Comparison of ENCODE assay signal across 33 cellular contexts in the genomic region with DNA sequence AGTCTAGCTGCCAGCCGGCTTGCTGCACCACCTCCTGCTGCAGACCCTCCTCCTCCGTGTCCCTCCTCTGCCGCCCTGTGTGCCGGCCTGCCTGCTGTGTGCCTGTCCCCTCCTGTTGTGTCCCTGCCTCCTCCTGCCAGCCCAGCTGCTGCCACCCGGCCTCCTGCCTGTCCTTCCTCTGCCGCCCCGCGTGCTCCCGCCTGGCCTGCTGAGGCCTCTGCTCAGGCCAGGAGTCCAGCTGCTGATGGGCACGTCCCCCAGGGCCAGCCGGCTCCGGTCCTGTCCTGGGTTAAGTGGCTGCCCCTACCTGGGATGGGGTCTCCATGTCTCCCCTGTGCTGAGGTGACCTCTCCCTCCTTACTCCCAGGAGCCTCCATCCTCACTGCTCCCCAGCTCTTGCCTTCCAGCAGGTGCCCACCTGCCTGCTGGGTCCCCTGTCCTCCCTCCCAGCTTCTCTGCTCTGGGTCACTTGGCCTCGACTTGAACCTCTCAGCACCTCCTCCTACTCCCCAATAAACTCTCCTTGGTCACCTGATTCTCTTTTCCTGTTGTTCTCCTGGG. TPM values are rescaled to one million over a fixed set of nuclear protein-coding genes. Genes with fewer than 3 reads are reported as not detected.
DNase-seq lines count a peak whose midpoint lies in the region; ATAC-seq, FAIRE-seq and TF ChIP-seq lines count a peak whose summit lies in the region.
"Had no signal": no experiment of that assay in that cellular context is flagged by ENCODE, and none has a peak within 500 bp of the region (broad histone marks: within the 10 kb centered on the region; RNA-seq: fewer than 3 reads in every experiment).

No MANE protein-coding gene starts in this region.

- intact Hi-C loops in kidney (cut with DNase I): no loop called here

- no peak overlapping the region for H3K4me3 ChIP-seq in kidney (ENCODE audit: low read length in 2 of 2)
- peak overlapping the region; percentile 28 for H3K4me3 ChIP-seq in trophoblast cell (ENCODE audit: low read depth, low read length)
- H3K4me3 ChIP-seq: K562 had no signal

- H2BK12ac ChIP-seq in trophoblast cell (ENCODE audit: low read length): no peak overlapping the region

- H4K8ac ChIP-seq in trophoblast cell (ENCODE audit: low read depth, low read length): no peak overlapping the region

- no peak overlapping the region for H2AFZ ChIP-seq in trophoblast cell (ENCODE audit: insufficient read depth, low read length, poor library complexity)

- no peaks in the 10 kb centered on the region for H3K79me1 ChIP-seq in trophoblast cell (ENCODE audit: low read length)

- WGBS in trophoblast cell (ENCODE audit: extremely low coverage, insufficient coverage, insufficient read length): no CpG with 5 or more reads among the region's 13 CpGs

- no peak overlapping the region for H2AK5ac ChIP-seq in trophoblast cell (ENCODE audit: low read length)

- H2BK120ac ChIP-seq in trophoblast cell (ENCODE audit: insufficient read depth, low read length, poor library complexity): no peak overlapping the region

- H3K14ac ChIP-seq in trophoblast cell (ENCODE audit: low read length): no peak overlapping the region

- H3K9ac ChIP-seq in kidney (ENCODE audit: low read length in 2 of 2): no peak overlapping the region
- no peak overlapping the region for H3K9ac ChIP-seq in trophoblast cell (ENCODE audit: low read length)

- H3K4me1 ChIP-seq in kidney (ENCODE audit: control insufficient read depth in 1 of 2, insufficient read depth in 1 of 2, low read depth in 1 of 2, low read length in 2 of 2): no peaks in the 10 kb centered on the region
- H3K4me1 ChIP-seq in trophoblast cell (ENCODE audit: control insufficient read depth in 1 of 2, insufficient read depth in 2 of 2, low read length in 2 of 2): no peaks in the 10 kb centered on the region
- H3K4me1 ChIP-seq: BE2C had no signal

- no peak for ATAC-seq in activated CD4-positive, CD25-positive, alpha-beta regulatory T cell treated with anti-CD3 and anti-CD28 coated beads, Interleukin-2, amount 50 U/mL, for 24 hours
- ATAC-seq in GM21723 (IDR thresholded peaks at IDR 0.05; ENCODE audit: unreplicated experiment) (no peak), HG02763 (IDR thresholded peaks at IDR 0.05; ENCODE audit: unreplicated experiment) (no peak)
- ATAC-seq: K562, PC-3 had no signal

- H3K27ac ChIP-seq in kidney (ENCODE audit: low read depth in 2 of 2, low read length in 2 of 2): no peak overlapping the region
- H3K27ac ChIP-seq in trophoblast cell (ENCODE audit: low read depth, low read length): no peak overlapping the region

- no peaks in the 10 kb centered on the region for H3K27me3 ChIP-seq in trophoblast cell (ENCODE audit: insufficient read depth, low read length)

- TF ChIP-seq CTCF in kidney (IDR thresholded peaks at IDR 0.05; ENCODE audit: borderline replicate concordance, extremely low read depth, insufficient read depth): no peak

- no peak overlapping the region for H2BK5ac ChIP-seq in trophoblast cell (ENCODE audit: low read depth, low read length, poor library complexity)

- H3K4me2 ChIP-seq in trophoblast cell (ENCODE audit: low read length): no peak overlapping the region

- no peaks in the 10 kb centered on the region for H3K36me3 ChIP-seq in kidney (ENCODE audit: control insufficient read depth in 1 of 2, insufficient read depth in 2 of 2, low read length in 2 of 2)
- H3K36me3 ChIP-seq in trophoblast cell (ENCODE audit: control insufficient read depth in 1 of 2, insufficient read depth in 2 of 2, low read length in 2 of 2): no peaks in the 10 kb centered on the region
- H3K36me3 ChIP-seq: BE2C had no signal

- no peak overlapping the region for H3K18ac ChIP-seq in trophoblast cell (ENCODE audit: low read length)

- peak; percentile 21 for DNase-seq in activated CD4-positive, CD25-positive, alpha-beta regulatory T cell treated with anti-CD3 and anti-CD28 coated beads, Interleukin-2, amount 50 U/mL, for 72 hours
- DNase-seq in kidney (peak; percentile 71), trophoblast cell (no peak), COLO668 (lab: John Stamatoyannopoulos, UW; ENCODE audit: unreplicated experiment) (no peak)
- DNase-seq: 8988T; ACHN; BE2C; CD8-positive, alpha-beta memory T cell; DMS153; DND-41; MV-4-11; NCI-H1105; NCI-H1436 treated with DMSO at 0.1 percent for 48 hours; NCI-H1930; NCI-H446 treated with DMSO at 0.1 percent for 48 hours; NCI-H526; NCI-H82; NK-92 treated with Interleukin-12 subunit alpha and Interleukin-12 subunit beta, amount 100 ng/mL, for 24 hours; PC-3; Right ventricle myocardium superior had no signal

- H3K9me3 ChIP-seq in kidney (ENCODE audit: control insufficient read depth in 1 of 2, low read length in 2 of 2) (peaks cover 0 to 5% of the 10 kb centered on the region in 2 donors), trophoblast cell (ENCODE audit: insufficient read depth, low read depth, low read length) (peaks cover 26% of the 10 kb centered on the region)
- H3K9me3 ChIP-seq: BE2C had no signal

- H3K23ac ChIP-seq in trophoblast cell (ENCODE audit: low read length): no peak overlapping the region

- no peaks in the 10 kb centered on the region for H3K79me2 ChIP-seq in trophoblast cell (ENCODE audit: control insufficient read depth, insufficient read depth, low read length, poor library complexity)

- no peak overlapping the region for H4K12ac ChIP-seq in trophoblast cell (ENCODE audit: low read depth, low read length)

- no peak for FAIRE-seq in kidney (lab: Jason Lieb, UNC)
- FAIRE-seq: GM12892, GM19239, H54, HepG2, K562 had no signal

- no peak overlapping the region for H3K4ac ChIP-seq in trophoblast cell (ENCODE audit: low read depth, low read length)

- H4K91ac ChIP-seq in trophoblast cell (ENCODE audit: low read depth, low read length): no peak overlapping the region

RNA-seq across cellular contexts. Expression of a gene that starts 0.9 kb away (rescaled TPM):
- not detected for total RNA-seq in kidney
- not detected for polyA plus RNA-seq in kidney (ENCODE audit: insufficient read depth, low read depth, low replicate concordance)
- not detected in 2 replicates for polyA plus RNA-seq in trophoblast cell (2013)
- total RNA-seq: CD8-positive, alpha-beta memory T cell; HepG2; HT1080; K562; LHCN-M2; MCF 10A; PC-3; Right ventricle myocardium superior; SK-MEL-5 had no signal
- polyA plus RNA-seq: CD14-positive monocyte; CD8-positive, alpha-beta memory T cell; HepG2; K562 had no signal

RNA-seq across cellular contexts. Expression of a gene that starts 12.4 kb away (rescaled TPM):
- total RNA-seq in kidney: not detected
- polyA plus RNA-seq in kidney (ENCODE audit: insufficient read depth, low read depth, low replicate concordance): not detected
- polyA plus RNA-seq in trophoblast cell (2013): not detected in 2 replicates
- total RNA-seq: CD8-positive, alpha-beta memory T cell; HepG2; HT1080; K562; LHCN-M2; MCF 10A; PC-3; Right ventricle myocardium superior; SK-MEL-5 had no signal
- polyA plus RNA-seq: CD14-positive monocyte; CD8-positive, alpha-beta memory T cell; HepG2; K562 had no signal

RNA-seq across cellular contexts. Expression of a gene that starts 14.1 kb away (rescaled TPM):
- not detected for total RNA-seq in kidney
- polyA plus RNA-seq in kidney (ENCODE audit: insufficient read depth, low read depth, low replicate concordance): not detected
- polyA plus RNA-seq in trophoblast cell (2013): not detected in 2 replicates
- total RNA-seq: CD8-positive, alpha-beta memory T cell; HepG2; HT1080; K562; LHCN-M2; MCF 10A; PC-3; Right ventricle myocardium superior; SK-MEL-5 had no signal
- polyA plus RNA-seq: CD14-positive monocyte; CD8-positive, alpha-beta memory T cell; HepG2; K562 had no signal

RNA-seq across cellular contexts. Expression of a gene that starts 20.4 kb away (rescaled TPM):
- total RNA-seq in kidney: not detected
- not detected for polyA plus RNA-seq in kidney (ENCODE audit: insufficient read depth, low read depth, low replicate concordance)
- not detected in 2 replicates for polyA plus RNA-seq in trophoblast cell (2013)
- total RNA-seq: CD8-positive, alpha-beta memory T cell; HepG2; HT1080; K562; LHCN-M2; MCF 10A; PC-3; Right ventricle myocardium superior; SK-MEL-5 had no signal
- polyA plus RNA-seq: CD14-positive monocyte; CD8-positive, alpha-beta memory T cell; HepG2; K562 had no signal

RNA-seq across cellular contexts. Expression of a gene that starts 24.4 kb away (rescaled TPM):
- not detected for total RNA-seq in kidney
- polyA plus RNA-seq in kidney (ENCODE audit: insufficient read depth, low read depth, low replicate concordance): not detected
- polyA plus RNA-seq in trophoblast cell (2013): not detected in 2 replicates
- total RNA-seq: CD8-positive, alpha-beta memory T cell; HepG2; HT1080; K562; LHCN-M2; MCF 10A; PC-3; Right ventricle myocardium superior; SK-MEL-5 had no signal
- polyA plus RNA-seq: CD14-positive monocyte; CD8-positive, alpha-beta memory T cell; HepG2; K562 had no signal

Comparison
In these comparisons a context has a peak if more than half of its experiments do, and no peak if none do; other contexts are left out.
1. DNase-seq: peak in activated CD4-positive, CD25-positive, alpha-beta regulatory T cell treated with anti-CD3 and anti-CD28 coated beads, Interleukin-2, amount 50 U/mL, for 72 hours (single experiment) and kidney (single experiment); none in trophoblast cell (0 of 2) and COLO668 (single experiment).